In the genomic region with DNA sequence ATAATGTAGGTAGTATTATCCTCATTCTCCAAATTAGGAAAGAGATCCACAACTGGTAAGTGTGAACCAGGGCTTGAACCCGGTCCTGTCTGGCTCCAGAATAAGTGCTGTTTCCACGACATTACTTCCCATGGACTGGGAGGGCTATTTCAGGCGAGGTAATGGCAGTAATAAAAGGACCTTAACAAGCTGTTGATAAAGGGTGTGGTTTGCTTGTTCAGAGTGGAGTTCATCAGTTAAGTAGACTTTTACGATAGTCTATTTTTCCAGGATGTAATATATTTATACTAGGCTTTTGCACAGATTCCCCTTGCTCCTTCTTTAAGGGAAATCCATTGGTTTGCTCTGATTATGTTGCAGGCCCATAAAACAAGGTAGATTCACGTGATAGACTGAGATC, we compare ENCODE assay signal across 19 cellular contexts.
DNase-seq lines count a peak whose midpoint lies in the region; FAIRE-seq lines count a peak whose summit lies in the region.
"Had no signal": no experiment of that assay in that cellular context is flagged by ENCODE, and none has a peak within 500 bp of the region (broad histone marks: within the 10 kb centered on the region; RNA-seq: fewer than 3 reads in every experiment).

No MANE protein-coding gene starts in this region.

- peak; percentile 1 for DNase-seq in T-helper 2 cell treated with Interferon-gamma antibody and Interleukin-4, amounts not matched to agents 5 μg/mL and 100 μg/mL, for 36 hours (ENCODE audit: low spot score)
- DNase-seq in T-helper 2 cell: no peak
- DNase-seq in NCI-H69 (lab: John Stamatoyannopoulos, UW): peak; percentile 25
- DNase-seq in islet precursor cell: peak; percentile 7
- peak; percentile 68 for DNase-seq in small intestine
- DNase-seq in activated naive CD4-positive, alpha-beta T cell (lab: John Stamatoyannopoulos, UW): no peak
- no peak for DNase-seq in stimulated activated naive CD4-positive, alpha-beta T cell (lab: John Stamatoyannopoulos, UW)
- DNase-seq: BE2C; C1 segment of cervical spinal cord; CD4-positive, CD25-positive, alpha-beta regulatory T cell; CD8-positive, alpha-beta memory T cell; COR-L47; DMS 273 treated with DMSO at 0.1 percent for 48 hours; DMS79; GDM1; GOT3; H7 had no signal

- no peak overlapping the region for H3K27ac ChIP-seq in small intestine (ENCODE audit: low read depth in 1 of 2, low read length in 1 of 2)

- H3K27ac Mint-ChIP-seq in T-helper 2 cell treated with Interferon-gamma antibody and Interleukin-4, amounts not matched to agents 5 μg/mL and 100 μg/mL, for 36 hours: no peak overlapping the region
- H3K27ac Mint-ChIP-seq: CD4-positive, CD25-positive, alpha-beta regulatory T cell; CD8-positive, alpha-beta memory T cell had no signal

- no peaks in the 10 kb centered on the region for H3K27me3 ChIP-seq in small intestine (ENCODE audit: control insufficient read depth in 2 of 2, insufficient read depth in 2 of 2, low read length in 2 of 2)
- H3K27me3 ChIP-seq: BE2C had no signal

- no peaks in the 10 kb centered on the region for H3K4me1 Mint-ChIP-seq in T-helper 2 cell treated with Interferon-gamma antibody and Interleukin-4, amounts not matched to agents 5 μg/mL and 100 μg/mL, for 36 hours (ENCODE audit: low read depth)
- H3K4me1 Mint-ChIP-seq: CD4-positive, CD25-positive, alpha-beta regulatory T cell; CD8-positive, alpha-beta memory T cell had no signal

- 14 to 59% (median 32%) methylated on average over 5 of the region's 5 CpGs for WGBS in small intestine, 3 donors

- no peaks in the 10 kb centered on the region for H3K9me3 ChIP-seq in small intestine (ENCODE audit: control insufficient read depth, low read depth)
- H3K9me3 ChIP-seq: BE2C had no signal

- no peaks in the 10 kb centered on the region for H3K4me1 ChIP-seq in small intestine (ENCODE audit: control insufficient read depth in 2 of 2, insufficient read depth in 1 of 2, low read depth in 1 of 2, low read length in 1 of 2)
- H3K4me1 ChIP-seq: BE2C had no signal

- H3K4me3 Mint-ChIP-seq in T-helper 2 cell treated with Interferon-gamma antibody and Interleukin-4, amounts not matched to agents 5 μg/mL and 100 μg/mL, for 36 hours: no peak overlapping the region
- H3K4me3 Mint-ChIP-seq: CD4-positive, CD25-positive, alpha-beta regulatory T cell; CD8-positive, alpha-beta memory T cell had no signal

- H3K4me3 ChIP-seq in small intestine (ENCODE audit: low read depth in 1 of 2, low read length in 2 of 2): no peak overlapping the region

- H3K9me3 Mint-ChIP-seq in T-helper 2 cell treated with Interferon-gamma antibody and Interleukin-4, amounts not matched to agents 5 μg/mL and 100 μg/mL, for 36 hours: no peaks in the 10 kb centered on the region

- H3K27me3 Mint-ChIP-seq in T-helper 2 cell treated with Interferon-gamma antibody and Interleukin-4, amounts not matched to agents 5 μg/mL and 100 μg/mL, for 36 hours (ENCODE audit: low read depth): peaks cover 5% of the 10 kb centered on the region

- H3K36me3 Mint-ChIP-seq in T-helper 2 cell treated with Interferon-gamma antibody and Interleukin-4, amounts not matched to agents 5 μg/mL and 100 μg/mL, for 36 hours (ENCODE audit: low read depth): no peaks in the 10 kb centered on the region
- H3K36me3 Mint-ChIP-seq: CD4-positive, CD25-positive, alpha-beta regulatory T cell; CD8-positive, alpha-beta memory T cell had no signal

- H3K36me3 ChIP-seq in small intestine (ENCODE audit: control insufficient read depth in 2 of 2, insufficient read depth in 2 of 2, low read length in 2 of 2): no peaks in the 10 kb centered on the region
- H3K36me3 ChIP-seq: BE2C had no signal

- FAIRE-seq in small intestine (lab: Jason Lieb, UNC): no peak
- FAIRE-seq: GM12892, GM18507 had no signal

Comparison
In these comparisons a context has a peak if more than half of its experiments do, and no peak if none do; other contexts are left out.
1. DNase-seq: peak in T-helper 2 cell treated with Interferon-gamma antibody and Interleukin-4, amounts not matched to agents 5 μg/mL and 100 μg/mL, for 36 hours (single experiment), NCI-H69 (single experiment), islet precursor cell (single experiment) and small intestine (single experiment); none in T-helper 2 cell (0 of 5), activated naive CD4-positive, alpha-beta T cell (0 of 4) and stimulated activated naive CD4-positive, alpha-beta T cell (0 of 6).